ENCODE assay signal across 19 cellular contexts in the genomic region with DNA sequence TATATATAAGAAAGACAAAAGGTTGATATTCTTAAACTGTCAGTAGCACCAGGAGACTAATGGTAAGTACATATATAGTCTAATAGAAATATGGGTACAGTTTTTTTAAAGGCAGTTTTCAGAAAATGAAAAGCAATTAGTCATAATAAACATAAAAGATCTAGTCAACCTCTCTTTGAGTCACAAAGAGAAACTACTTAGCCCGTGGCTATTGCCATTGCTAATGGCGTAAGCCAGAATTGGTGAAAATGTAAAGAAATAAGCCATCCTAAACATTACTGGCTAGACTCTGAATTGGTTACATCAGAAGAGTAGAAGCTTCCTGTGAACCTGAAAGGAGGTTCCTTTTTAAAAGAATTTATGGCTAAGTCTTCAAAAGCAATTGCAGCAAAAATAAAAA.
"Had no signal": no experiment of that assay in that cellular context is flagged by ENCODE, and none has a peak within 500 bp of the region (broad histone marks: within the 10 kb centered on the region; RNA-seq: fewer than 3 reads in every experiment).

No MANE protein-coding gene starts in this region.

- H3K4me1 ChIP-seq: gastroesophageal sphincter, left ventricle myocardium inferior, lower lobe of right lung, neural progenitor cell, pancreas had no signal

- H3K27ac ChIP-seq: gastroesophageal sphincter, left ventricle myocardium inferior, lower lobe of right lung, neural progenitor cell, pancreas had no signal

- H3K4me2 ChIP-seq: neural progenitor cell had no signal

- H3K36me3 ChIP-seq: gastroesophageal sphincter, left ventricle myocardium inferior, lower lobe of right lung, neural progenitor cell, pancreas had no signal

- H3K9ac ChIP-seq: neural progenitor cell had no signal

- H2AFZ ChIP-seq: neural progenitor cell had no signal

- ATAC-seq: effector memory CD8-positive, alpha-beta T cell; gastroesophageal sphincter; left cardiac atrium; lower lobe of right lung; natural killer cell treated with Interleukin-12 subunit alpha and Interleukin-12 subunit beta and Interleukin-15 and Interleukin-18, amount 100 ng/mL, for 72 hours; pancreas; right cardiac atrium had no signal

- H3K4me3 ChIP-seq: gastroesophageal sphincter, left ventricle myocardium inferior, lower lobe of right lung, neural progenitor cell, pancreas had no signal

- H3K9me3 ChIP-seq: lower lobe of right lung, pancreas had no signal

- H3K27me3 ChIP-seq: gastroesophageal sphincter, neural progenitor cell, pancreas had no signal

- FAIRE-seq: pancreas had no signal

- DNase-seq: effector memory CD8-positive, alpha-beta T cell; erythroblast; glutamatergic neuron; islet precursor cell; left cardiac atrium; left ventricle myocardium inferior; lower lobe of right lung; mesenchymal stem cell; midbrain; nucleus accumbens; pancreas; right cardiac atrium; small intestine; stimulated activated CD4-positive, alpha-beta T cell treated with anti-CD3 and anti-CD28 coated beads, Interleukin-12 subunit alpha, Interleukin-12 subunit beta, amount 100 ng/mL, for 4 hours; stimulated activated naive CD4-positive, alpha-beta T cell treated with Interleukin-2 at 50 U/mL for 16 hours; trophoblast cell had no signal
